Comparison of ENCODE assay signal across 9 cellular contexts in the genomic region with DNA sequence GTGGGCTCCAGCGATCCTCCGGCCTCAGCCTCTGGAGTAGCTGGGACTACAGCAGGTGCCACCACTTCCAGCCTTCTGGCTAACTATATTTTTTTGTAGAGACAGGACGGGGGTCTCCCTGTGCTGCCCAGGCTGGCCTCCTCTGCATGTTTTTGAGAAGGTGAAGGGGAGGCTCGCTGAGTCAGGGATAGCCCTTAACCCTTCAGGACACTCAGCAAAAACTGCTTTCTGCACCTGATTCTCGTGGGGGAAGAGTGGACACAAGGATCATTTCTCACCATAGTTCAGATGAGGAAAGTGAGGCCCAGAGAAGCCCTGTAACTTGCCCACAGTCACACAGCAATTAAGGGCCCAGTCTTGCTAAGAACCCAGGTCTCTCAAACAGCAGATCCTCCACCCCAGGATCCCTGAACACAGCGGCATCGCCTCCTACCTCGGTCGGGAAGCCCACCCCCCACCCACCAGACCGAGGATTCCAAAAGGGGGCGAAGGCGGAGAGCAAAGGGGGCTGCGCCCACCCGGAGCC. TPM values are rescaled to one million over a fixed set of nuclear protein-coding genes. Genes with fewer than 3 reads are reported as not detected.
A peak's percentile ranks its signal among the peaks of the same experiment; 100 is the strongest.
DNase-seq lines count a peak whose midpoint lies in the region; ATAC-seq, FAIRE-seq and TF ChIP-seq lines count a peak whose summit lies in the region.
"Had no signal": no experiment of that assay in that cellular context is flagged by ENCODE, and none has a peak within 500 bp of the region (broad histone marks: within the 10 kb centered on the region; RNA-seq: fewer than 3 reads in every experiment).

No MANE protein-coding gene starts in this region.

- H3K36me3 Mint-ChIP-seq in activated T-cell treated with anti-CD3 and anti-CD28 coated beads, Interleukin-2, amount 50 U/mL, for 72 hours (ENCODE audit: insufficient read depth in 2 of 2), result no peaks in the 10 kb centered on the region

- TF ChIP-seq CTCF in brain microvascular endothelial cell (IDR thresholded peaks at IDR 0.05; ENCODE audit: low read depth, low read length, missing control alignments), result no peak
- TF ChIP-seq CTCF in transverse colon (IDR thresholded peaks at IDR 0.05), result no peak
- no peak for TF ChIP-seq CTCF in pancreas (IDR thresholded peaks at IDR 0.05)

- H3K27me3 ChIP-seq in brain microvascular endothelial cell (replicated peaks), result peaks cover 12% of the 10 kb centered on the region
- peaks cover 31% of the 10 kb centered on the region for H3K27me3 ChIP-seq in transverse colon
- H3K27me3 ChIP-seq in pancreas, result no peaks in the 10 kb centered on the region

- H3K4me1 ChIP-seq in mesodermal cell (ENCODE audit: control insufficient read depth, insufficient read depth, low read length, poor library complexity, severe bottlenecking), result peaks cover 4% of the 10 kb centered on the region
- H3K4me1 ChIP-seq in transverse colon, result peaks cover 0 to 31% (median 19%) of the 10 kb centered on the region in 4 donors
- H3K4me1 ChIP-seq in pancreas, result no peaks in the 10 kb centered on the region

- no peaks in the 10 kb centered on the region for H3K9me3 Mint-ChIP-seq in activated T-cell treated with anti-CD3 and anti-CD28 coated beads, Interleukin-2, amount 50 U/mL, for 72 hours

- 39 to 73% methylated on average over 6 to 10 of the region's 14 CpGs for WGBS in mesodermal cell (ENCODE audit: insufficient coverage in 2 of 2), 2 experiments
- WGBS in transverse colon (ENCODE audit: low coverage in 1 of 2), 2 donors, result 64 to 83% methylated on average over 4 to 5 of the region's 14 CpGs
- WGBS in pancreas, 2 donors, result 44 to 54% methylated on average over 13 to 14 of the region's 14 CpGs

- TF ChIP-seq POLR2A in transverse colon (IDR thresholded peaks at IDR 0.05), result no peak

- in situ Hi-C loops in brain microvascular endothelial cell (cut with HindIII; ENCODE audit: low pct_ligation_motif_present, low sequenced_read_pairs) (no loop called here), transverse colon (cut with MboI; ENCODE audit: low pct_ligation_motif_present in 1 of 4, low pct_unique_long_range_greater_than_20kb in 1 of 4, low sequenced_read_pairs in 3 of 4) (no loop called here)

- H3K4me1 Mint-ChIP-seq in activated T-cell treated with anti-CD3 and anti-CD28 coated beads, Interleukin-2, amount 50 U/mL, for 72 hours (ENCODE audit: low read depth), result peaks cover 80% of the 10 kb centered on the region

- H3K4me3 ChIP-seq in brain microvascular endothelial cell (ENCODE audit: low read depth, low read length) (peak overlapping the region; percentile 45), mesodermal cell (ENCODE audit: extremely low read depth, insufficient read depth, low read length, poor library complexity, severe bottlenecking) (peak overlapping the region; percentile 31), transverse colon (peak overlapping the region; percentile 4 to 51 (median 30)), pancreas (peak overlapping the region in 2 of 4 donors; percentile 23 to 51)

- peak overlapping the region; percentile 56 to 76 for H3K4me3 Mint-ChIP-seq in activated T-cell treated with anti-CD3 and anti-CD28 coated beads, Interleukin-2, amount 50 U/mL, for 72 hours

- no peak for DNase-seq in activated T-cell treated with anti-CD3 and anti-CD28 coated beads, Interleukin-2, amount 50 U/mL, for 72 hours
- no peak for DNase-seq in activated T-cell treated with anti-CD3 and anti-CD28 coated beads, Interleukin-2, amount 50 U/mL, for 1 hour
- DNase-seq in brain microvascular endothelial cell (no peak), transverse colon (no peak), pancreas (no peak), COLO829 (ENCODE audit: low spot score) (no peak)
- DNase-seq: PC-3 had no signal

- no peak for FAIRE-seq in pancreas (lab: Jason Lieb, UNC)

- no peak overlapping the region for H3K27ac Mint-ChIP-seq in activated T-cell treated with anti-CD3 and anti-CD28 coated beads, Interleukin-2, amount 50 U/mL, for 72 hours

- H3K27ac ChIP-seq in brain microvascular endothelial cell (no peak overlapping the region), mesodermal cell (ENCODE audit: low read depth, low read length, severe bottlenecking) (no peak overlapping the region), transverse colon (peak overlapping the region; percentile 35 to 69 (median 60)), pancreas (peak overlapping the region in 1 of 4 donors; percentile 28)

- H3K36me3 ChIP-seq in brain microvascular endothelial cell (replicated peaks), result no peaks in the 10 kb centered on the region
- H3K36me3 ChIP-seq in mesodermal cell (ENCODE audit: control insufficient read depth, insufficient read depth, low read length), result no peaks in the 10 kb centered on the region
- H3K36me3 ChIP-seq in transverse colon, result no peaks in the 10 kb centered on the region
- H3K36me3 ChIP-seq in pancreas, result no peaks in the 10 kb centered on the region

- H3K9me3 ChIP-seq in mesodermal cell (ENCODE audit: control insufficient read depth, low read length), result no peaks in the 10 kb centered on the region
- no peaks in the 10 kb centered on the region for H3K9me3 ChIP-seq in transverse colon
- no peaks in the 10 kb centered on the region for H3K9me3 ChIP-seq in pancreas

- intact Hi-C loops in transverse colon (cut with DNase I; ENCODE audit: low total_unique reads), result no loop called here
- intact Hi-C loops in pancreas (cut with DNase I), result no loop called here

- TF ChIP-seq EP300 in transverse colon (IDR thresholded peaks at IDR 0.05; ENCODE audit: low read depth), result no peak

- no peaks in the 10 kb centered on the region for H3K27me3 Mint-ChIP-seq in activated T-cell treated with anti-CD3 and anti-CD28 coated beads, Interleukin-2, amount 50 U/mL, for 72 hours (ENCODE audit: low read depth)

- no peak for ATAC-seq in activated T-cell treated with anti-CD3 and anti-CD28 coated beads, Interleukin-2, amount 50 U/mL, for 72 hours (replicated peaks in 1 of 2)
- ATAC-seq in GM21360 (IDR thresholded peaks at IDR 0.05; ENCODE audit: unreplicated experiment) (no peak), pancreas (no peak)
- ATAC-seq: PC-3 had no signal

RNA-seq across cellular contexts. Expression of a gene that starts 1.3 kb away (rescaled TPM):
- total RNA-seq in activated T-cell treated with anti-CD3 and anti-CD28 coated beads, Interleukin-2, amount 50 U/mL, for 72 hours, result 1 to 10 TPM in 1 of 2 donors, under 1 TPM in 1; 0.62 to 2.1 TPM
- not detected for polyA plus RNA-seq in mesodermal cell (2013, experiment 1 of 2)
- polyA plus RNA-seq in mesodermal cell (2013, experiment 2 of 2), result not detected
- total RNA-seq in transverse colon (1 to 10 TPM; 2.2 to 8.8 (median 5.8) TPM), pancreas (1 to 10 TPM in 4 of 6 donors, under 1 TPM in 2; 0.51 to 6.8 (median 2.5) TPM)
- 1 to 10 TPM; 3.6 to 5.8 TPM for polyA plus RNA-seq in pancreas
- total RNA-seq: PC-3 had no signal

RNA-seq across cellular contexts. Expression of a gene that starts 29.8 kb away (rescaled TPM):
- total RNA-seq in activated T-cell treated with anti-CD3 and anti-CD28 coated beads, Interleukin-2, amount 50 U/mL, for 72 hours, result 1 to 10 TPM; 8.4 to 9.3 TPM
- 44.6 TPM for polyA plus RNA-seq in mesodermal cell (2013, experiment 1 of 2)
- polyA plus RNA-seq in mesodermal cell (2013, experiment 2 of 2), result 35.0 TPM
- total RNA-seq in transverse colon (10 to 100 TPM; 11.7 to 34.4 (median 21.3) TPM), pancreas (10 to 100 TPM; 10.4 to 22.4 (median 13.7) TPM)
- 10 to 100 TPM; 16.3 to 27.5 TPM for polyA plus RNA-seq in pancreas

RNA-seq across cellular contexts. Expression of a gene that starts 38.3 kb away (rescaled TPM):
- total RNA-seq in activated T-cell treated with anti-CD3 and anti-CD28 coated beads, Interleukin-2, amount 50 U/mL, for 72 hours, result 10 to 100 TPM; 19.3 to 56.1 TPM
- 16.5 TPM for polyA plus RNA-seq in mesodermal cell (2013, experiment 1 of 2)
- 14.4 TPM for polyA plus RNA-seq in mesodermal cell (2013, experiment 2 of 2)
- 10 to 100 TPM in 2 of 4 donors, 1 to 10 TPM in 2; 1.2 to 28.1 (median 14.2) TPM for total RNA-seq in transverse colon
- total RNA-seq in pancreas, result 10 to 100 TPM in 5 of 6 donors, 1 to 10 TPM in 1; 7.8 to 67.4 (median 28.8) TPM
- polyA plus RNA-seq in pancreas, result 100 to 1,000 TPM in 1 of 2 donors, 10 to 100 TPM in 1; 54.6 to 186 TPM

Comparison
In these comparisons a context has a peak if more than half of its experiments do, and no peak if none do; other contexts are left out.
1. H3K27ac ChIP-seq: peak in transverse colon (4 of 4); none in brain microvascular endothelial cell (single experiment) and mesodermal cell (single experiment).